ENCODE assay signal across 24 cellular contexts in the genomic region with DNA sequence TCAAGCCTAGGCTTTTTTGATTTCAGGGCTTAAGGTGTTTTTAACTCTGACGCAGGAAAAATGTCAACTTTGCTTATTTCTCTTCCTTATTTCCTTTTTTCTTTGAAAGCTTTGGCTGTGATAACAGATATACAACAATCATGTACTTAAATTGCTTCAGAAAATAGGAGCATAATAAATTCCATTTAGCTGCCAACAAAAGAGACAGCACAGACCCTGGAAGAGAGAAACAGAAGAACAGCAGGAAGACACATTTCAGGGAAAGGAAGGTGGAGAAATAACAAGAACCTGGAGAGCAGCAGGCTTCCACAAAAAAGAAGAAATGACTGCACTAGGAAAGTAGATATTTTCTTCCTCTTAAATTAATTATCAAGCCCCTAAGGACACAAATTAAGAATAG.
"Had no signal": no experiment of that assay in that cellular context is flagged by ENCODE, and none has a peak within 500 bp of the region (broad histone marks: within the 10 kb centered on the region; RNA-seq: fewer than 3 reads in every experiment).

No MANE protein-coding gene starts in this region.

- H3K36me3 Mint-ChIP-seq: activated naive CD4-positive, alpha-beta T cell treated with anti-CD3 and anti-CD28 coated beads, Interleukin-2, amount 50 U/mL, for 24 hours; stimulated activated effector memory CD8-positive, alpha-beta T cell treated with anti-CD3 and anti-CD28 coated beads, Interleukin-12 subunit alpha, Interleukin-12 subunit beta, amount 100 ng/mL, for 72 hours; type B pancreatic cell had no signal

- H3K9me3 Mint-ChIP-seq: activated T-helper 2 cell treated with anti-CD3 and anti-CD28 coated beads, Interferon-gamma antibody, Interleukin-2, Interleukin-4, amounts not matched to agents 10 μg/mL and 5 μg/mL and 100 μg/mL, durations not matched to agents 14 hours and 24 hours and 36 hours; stimulated activated effector memory CD8-positive, alpha-beta T cell treated with anti-CD3 and anti-CD28 coated beads, Interleukin-12 subunit alpha, Interleukin-12 subunit beta, amount 100 ng/mL, for 72 hours had no signal

- H3K4me3 ChIP-seq: esophagus muscularis mucosa, heart left ventricle, pancreas, prostate gland, sigmoid colon, uterus had no signal

- DNase-seq: activated CD4-positive, alpha-beta T cell treated with anti-CD3 and anti-CD28 coated beads, Interleukin-2, amount 50 U/mL, for 1 hour; activated CD8-positive, alpha-beta T cell treated with anti-CD3 and anti-CD28 coated beads for 36 hours; activated T-cell treated with anti-CD3 and anti-CD28 coated beads, Interleukin-2, amount 50 U/mL, for 48 hours; effector CD4-positive, alpha-beta T cell; foreskin keratinocyte; heart left ventricle; hypothalamus; naive thymus-derived CD8-positive, alpha-beta T cell; pancreas; retina; sigmoid colon; small intestine; stimulated activated CD4-positive, alpha-beta T cell treated with anti-CD3 and anti-CD28 coated beads, Interleukin-4, amount 100 ng/mL, for 24 hours; T-helper 2 cell; uterus had no signal

- H3K27me3 Mint-ChIP-seq: dendritic cell treated with granulocyte-macrophage colony-stimulating factor and Interleukin-4, amounts not matched to agents 40 ng/mL and 50 ng/mL, for 4 days; type B pancreatic cell had no signal

- H3K27me3 ChIP-seq: esophagus muscularis mucosa, foreskin keratinocyte, heart left ventricle, pancreas, sigmoid colon, uterus had no signal

- H3K27ac ChIP-seq: foreskin keratinocyte, heart left ventricle, pancreas, prostate gland, sigmoid colon had no signal

- H3K9me3 ChIP-seq: esophagus muscularis mucosa, pancreas, prostate gland, sigmoid colon, uterus had no signal

- H3K27ac Mint-ChIP-seq: activated CD8-positive, alpha-beta T cell treated with anti-CD3 and anti-CD28 coated beads for 36 hours; activated naive CD4-positive, alpha-beta T cell treated with anti-CD3 and anti-CD28 coated beads, Interleukin-2, amount 50 U/mL, for 24 hours; activated T-helper 2 cell treated with anti-CD3 and anti-CD28 coated beads, Interferon-gamma antibody, Interleukin-2, Interleukin-4, amounts not matched to agents 10 μg/mL and 5 μg/mL and 100 μg/mL, durations not matched to agents 14 hours and 24 hours and 36 hours; dendritic cell treated with granulocyte-macrophage colony-stimulating factor and Interleukin-4, amounts not matched to agents 40 ng/mL and 50 ng/mL, for 4 days; naive thymus-derived CD8-positive, alpha-beta T cell; stimulated activated effector memory CD8-positive, alpha-beta T cell treated with anti-CD3 and anti-CD28 coated beads, Interleukin-12 subunit alpha, Interleukin-12 subunit beta, amount 100 ng/mL, for 72 hours; stimulated activated naive CD8-positive, alpha-beta T cell treated with anti-CD3 and anti-CD28 coated beads, Interleukin-15, Interleukin-2, amounts not matched to agents 100 ng/mL and 50 ng/mL, for 24 hours; type B pancreatic cell had no signal

- ATAC-seq: activated CD8-positive, alpha-beta T cell treated with anti-CD3 and anti-CD28 coated beads for 36 hours; foreskin keratinocyte; heart left ventricle; naive thymus-derived CD8-positive, alpha-beta T cell; pancreas; stimulated activated effector memory CD8-positive, alpha-beta T cell treated with anti-CD3 and anti-CD28 coated beads, Interleukin-12 subunit alpha, Interleukin-12 subunit beta, amount 100 ng/mL, for 72 hours had no signal

- H3K4me3 Mint-ChIP-seq: activated CD8-positive, alpha-beta T cell treated with anti-CD3 and anti-CD28 coated beads for 36 hours; activated naive CD4-positive, alpha-beta T cell treated with anti-CD3 and anti-CD28 coated beads, Interleukin-2, amount 50 U/mL, for 24 hours; central memory CD8-positive, alpha-beta T cell; dendritic cell treated with granulocyte-macrophage colony-stimulating factor and Interleukin-4, amounts not matched to agents 40 ng/mL and 50 ng/mL, for 4 days; naive thymus-derived CD8-positive, alpha-beta T cell; stimulated activated effector memory CD8-positive, alpha-beta T cell treated with anti-CD3 and anti-CD28 coated beads, Interleukin-12 subunit alpha, Interleukin-12 subunit beta, amount 100 ng/mL, for 72 hours; stimulated activated naive CD8-positive, alpha-beta T cell treated with anti-CD3 and anti-CD28 coated beads, Interleukin-15, Interleukin-2, amounts not matched to agents 100 ng/mL and 50 ng/mL, for 24 hours; type B pancreatic cell had no signal

- H3K4me1 Mint-ChIP-seq: activated naive CD4-positive, alpha-beta T cell treated with anti-CD3 and anti-CD28 coated beads, Interleukin-2, amount 50 U/mL, for 24 hours; central memory CD8-positive, alpha-beta T cell; naive thymus-derived CD8-positive, alpha-beta T cell; stimulated activated effector memory CD8-positive, alpha-beta T cell treated with anti-CD3 and anti-CD28 coated beads, Interleukin-12 subunit alpha, Interleukin-12 subunit beta, amount 100 ng/mL, for 72 hours had no signal

- H3K36me3 ChIP-seq: esophagus muscularis mucosa, heart left ventricle, pancreas, prostate gland, sigmoid colon, uterus had no signal

- H3K4me1 ChIP-seq: foreskin keratinocyte, heart left ventricle, pancreas, prostate gland, uterus had no signal
